In genomic region chr14:69045857-69046351, GRCh38 we compare ENCODE assay signal across 13 cellular contexts.
DNase-seq lines count a peak whose midpoint lies in the region; ATAC-seq and TF ChIP-seq lines count a peak whose summit lies in the region.
"Had no signal": no experiment of that assay in that cellular context is flagged by ENCODE, and none has a peak within 500 bp of the region (broad histone marks: within the 10 kb centered on the region; RNA-seq: fewer than 3 reads in every experiment).

No MANE protein-coding gene starts in this region.

- DNase-seq in NOMO-1 treated with dmso at 0.1 percent for 144 hours (lab: John Stamatoyannopoulos, UW; ENCODE audit: unreplicated experiment) (peak; percentile 27), dorsolateral prefrontal cortex (no peak), mesendoderm (no peak), thoracic aorta (ENCODE audit: low spot score) (no peak), GM13977 (ENCODE audit: low spot score) (no peak), DMS79 treated with DMSO at 0.1 percent for 48 hours (lab: John Stamatoyannopoulos, UW) (no peak), cerebellar nuclear complex (lab: John Stamatoyannopoulos, UW) (no peak)
- DNase-seq: activated CD8-positive, alpha-beta T cell treated with anti-CD3 and anti-CD28 coated beads, Interleukin-2, amount 10 ng/mL, durations not matched to agents 7 days and 5 days; islet precursor cell; MM.1S; RPMI8226; stimulated activated CD4-positive, alpha-beta T cell treated with anti-CD3 and anti-CD28 coated beads, Interleukin-2, amount 100 ng/mL, for 48 hours had no signal

- H3K36me3 ChIP-seq in mesendoderm (ENCODE audit: control insufficient read depth, insufficient read depth, low read length): no peaks in the 10 kb centered on the region
- H3K36me3 ChIP-seq in thoracic aorta: no peaks in the 10 kb centered on the region

- H2BK120ac ChIP-seq in mesendoderm (ENCODE audit: low read depth, low read length): no peak overlapping the region

- in situ Hi-C loops in GM13977 (cut with MboI; ENCODE audit: low pct_unique_long_range_greater_than_20kb, low sequenced_read_pairs, unreplicated experiment): no loop called here

- TF ChIP-seq CTCF in dorsolateral prefrontal cortex (IDR thresholded peaks at IDR 0.05 in 54 of 56, conservative IDR thresholded peaks at IDR 0.05 in 2 of 56; ENCODE audit: low read depth in 1 of 56, partially characterized antibody in 56 of 56) (no peak), thoracic aorta (IDR thresholded peaks at IDR 0.05) (no peak), GM13977 (IDR thresholded peaks at IDR 0.05; ENCODE audit: extremely low read depth, insufficient read depth, missing control alignments) (no peak)

- peak overlapping the region in 47 of 59 donors; percentile 8 to 85 (median 66) for H3K27ac ChIP-seq in dorsolateral prefrontal cortex
- no peak overlapping the region for H3K27ac ChIP-seq in mesendoderm (ENCODE audit: low read depth, low read length)
- peak overlapping the region; percentile 94 to 97 for H3K27ac ChIP-seq in thoracic aorta

- intact Hi-C loops in dorsolateral prefrontal cortex (cut with DNase I): no loop called here

- H3K18ac ChIP-seq in mesendoderm (ENCODE audit: low read length): no peak overlapping the region

- no peak overlapping the region for H4K8ac ChIP-seq in mesendoderm (ENCODE audit: low read depth, low read length)

- H3K27me3 ChIP-seq in dorsolateral prefrontal cortex (peaks cover 0 to 20% (median 0%) of the 10 kb centered on the region in 45 donors), mesendoderm (ENCODE audit: insufficient read depth, low read length, poor library complexity) (no peaks in the 10 kb centered on the region), thoracic aorta (replicated peaks; ENCODE audit: insufficient read depth) (no peaks in the 10 kb centered on the region)

- H3K79me1 ChIP-seq in mesendoderm (ENCODE audit: low read length): no peaks in the 10 kb centered on the region

- no peak overlapping the region for H2AK5ac ChIP-seq in mesendoderm (ENCODE audit: low read length)

- no peaks in the 10 kb centered on the region for H3K9me3 ChIP-seq in thoracic aorta

- no peak overlapping the region for H3K9ac ChIP-seq in mesendoderm (ENCODE audit: low read length)

- no CpG with 5 or more reads among the region's 6 CpGs for WGBS in mesendoderm (ENCODE audit: extremely low coverage, insufficient coverage, low lambda C conversion rate)

- H3K4me1 ChIP-seq in mesendoderm (ENCODE audit: control insufficient read depth, low read depth, low read length): peaks cover 21% of the 10 kb centered on the region
- peaks cover 81 to 98% of the 10 kb centered on the region in 2 donors for H3K4me1 ChIP-seq in thoracic aorta (ENCODE audit: control insufficient read depth in 1 of 2, low read depth in 2 of 2)

- H3K56ac ChIP-seq in mesendoderm (ENCODE audit: low read length): peak overlapping the region; percentile 9

- H3K4me3 ChIP-seq in dorsolateral prefrontal cortex: no peak overlapping the region
- H3K4me3 ChIP-seq in mesendoderm (ENCODE audit: low read length): no peak overlapping the region
- no peak overlapping the region for H3K4me3 ChIP-seq in thoracic aorta

- no peak overlapping the region for H2BK5ac ChIP-seq in mesendoderm (ENCODE audit: low read length)

- no peaks in the 10 kb centered on the region for H3K79me2 ChIP-seq in mesendoderm (ENCODE audit: control insufficient read depth, insufficient read depth, low read length)

- no peak overlapping the region for H3K4me2 ChIP-seq in mesendoderm (ENCODE audit: low read length)

- no peak overlapping the region for H4K5ac ChIP-seq in mesendoderm (ENCODE audit: low read length)

- no peak overlapping the region for H3K23ac ChIP-seq in mesendoderm (ENCODE audit: low read length)

- ATAC-seq in thoracic aorta (ENCODE audit: insufficient number of reproducible peaks, low FRiP score, low read depth): peak; percentile 4
- ATAC-seq in GM18502 (IDR thresholded peaks at IDR 0.05; ENCODE audit: poor library complexity, unreplicated experiment): no peak
- ATAC-seq: activated CD8-positive, alpha-beta T cell treated with anti-CD3 and anti-CD28 coated beads, Interleukin-2, amount 10 ng/mL, durations not matched to agents 7 days and 5 days had no signal

- H3K4ac ChIP-seq in mesendoderm (ENCODE audit: low read depth, low read length): no peak overlapping the region

- no peak overlapping the region for H2BK15ac ChIP-seq in mesendoderm (replicated peaks; ENCODE audit: low read depth)
